1 cellular context compared by ENCODE assay signal in the genomic region with DNA sequence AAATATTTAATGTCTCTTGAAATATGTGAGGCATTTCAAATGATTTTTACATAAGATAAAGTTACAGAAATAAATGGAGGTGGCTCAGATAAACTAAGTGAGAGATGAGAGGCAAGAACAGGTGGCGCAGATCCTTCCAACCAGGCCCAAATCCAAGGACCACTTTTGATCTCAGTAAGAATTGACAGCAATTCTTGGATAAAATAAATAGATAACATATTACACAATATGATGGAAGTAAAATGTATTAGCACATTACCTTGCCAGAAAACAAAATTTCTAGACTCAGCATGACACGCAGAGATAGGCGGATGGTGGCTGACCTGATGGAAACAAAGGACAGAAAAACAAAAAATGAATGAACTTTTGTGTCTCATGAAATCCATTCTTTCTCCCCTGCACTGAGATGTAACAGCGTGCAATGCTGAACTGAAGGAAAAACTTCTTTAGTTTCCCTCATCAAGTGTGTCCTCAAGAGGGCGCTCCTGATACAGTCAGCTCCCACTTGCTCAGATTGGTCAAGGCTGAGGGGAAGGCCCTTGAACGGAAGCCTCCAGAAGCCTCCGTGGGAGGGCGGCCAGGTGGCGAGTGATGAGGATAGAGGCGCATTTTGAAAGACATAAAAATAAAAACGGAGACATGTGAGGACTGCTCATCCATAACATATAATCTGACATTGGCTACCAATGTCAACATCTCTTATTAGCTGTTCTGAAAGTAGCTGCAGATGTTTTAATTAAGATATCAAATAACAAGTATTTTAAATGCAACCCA.
TF ChIP-seq lines count a peak whose summit lies in the region.

No MANE protein-coding gene starts in this region.

TF ChIP-seq in HepG2, 621 proteins besides CTCF, POLR2A, EP300 and RAD21 (continued from another document):
- TF ChIP-seq, protein P1, sequence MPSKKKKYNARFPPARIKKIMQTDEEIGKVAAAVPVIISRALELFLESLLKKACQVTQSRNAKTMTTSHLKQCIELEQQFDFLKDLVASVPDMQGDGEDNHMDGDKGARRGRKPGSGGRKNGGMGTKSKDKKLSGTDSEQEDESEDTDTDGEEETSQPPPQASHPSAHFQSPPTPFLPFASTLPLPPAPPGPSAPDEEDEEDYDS (CRISPR knock-in tag; IDR thresholded peaks at IDR 0.05): 0 out of 2 replicates have a peak, but pooled peaks have one; percentile 18
- TF ChIP-seq NFYC (CRISPR knock-in tag; IDR thresholded peaks at IDR 0.05) (peak; percentile 32), MXI1 (IDR thresholded peaks at IDR 0.05; ENCODE audit: borderline replicate concordance, low read depth, low read length) (0 out of 3 replicates have a peak, but pooled peaks have one; percentile 23), HHEX (CRISPR knock-in tag; IDR thresholded peaks at IDR 0.05) (no peak), HOXA3 (CRISPR knock-in tag; IDR thresholded peaks at IDR 0.05) (peak; percentile 28; the same call in 1 of the 2 replicates), ETV6 (CRISPR knock-in tag; conservative IDR thresholded peaks at IDR 0.05) (no peak), KLF15 (CRISPR knock-in tag; IDR thresholded peaks at IDR 0.05; ENCODE audit: borderline replicate concordance) (no peak), MIER3 (CRISPR knock-in tag; IDR thresholded peaks at IDR 0.05; ENCODE audit: borderline replicate concordance) (peak; percentile 62; the same call in 1 of the 2 replicates), CEBPB (IDR thresholded peaks at IDR 0.05; ENCODE audit: borderline replicate concordance, low read depth, low read length) (0 out of 2 replicates have a peak, but pooled peaks have one; percentile 35), PCBP2 (optimal IDR thresholded peaks at IDR 0.05; ENCODE audit: low read depth, low read length, poor library complexity, severe bottlenecking) (no peak), MEF2D (CRISPR knock-in tag; IDR thresholded peaks at IDR 0.05) (0 out of 2 replicates have a peak, but pooled peaks have one; percentile 20), YEATS2 (CRISPR knock-in tag; IDR thresholded peaks at IDR 0.05; ENCODE audit: borderline replicate concordance) (peak; percentile 35; the same call in 1 of the 2 replicates), CEBPG (CRISPR knock-in tag; IDR thresholded peaks at IDR 0.05) (peak; percentile 45; the same call in 1 of the 2 replicates), SMARCE1 (IDR thresholded peaks at IDR 0.05; ENCODE audit: borderline replicate concordance) (no peak), BORCS8-MEF2B (CRISPR knock-in tag; IDR thresholded peaks at IDR 0.05) (0 out of 2 replicates have a peak, but pooled peaks have one; percentile 34)
- TF ChIP-seq, protein P2, sequence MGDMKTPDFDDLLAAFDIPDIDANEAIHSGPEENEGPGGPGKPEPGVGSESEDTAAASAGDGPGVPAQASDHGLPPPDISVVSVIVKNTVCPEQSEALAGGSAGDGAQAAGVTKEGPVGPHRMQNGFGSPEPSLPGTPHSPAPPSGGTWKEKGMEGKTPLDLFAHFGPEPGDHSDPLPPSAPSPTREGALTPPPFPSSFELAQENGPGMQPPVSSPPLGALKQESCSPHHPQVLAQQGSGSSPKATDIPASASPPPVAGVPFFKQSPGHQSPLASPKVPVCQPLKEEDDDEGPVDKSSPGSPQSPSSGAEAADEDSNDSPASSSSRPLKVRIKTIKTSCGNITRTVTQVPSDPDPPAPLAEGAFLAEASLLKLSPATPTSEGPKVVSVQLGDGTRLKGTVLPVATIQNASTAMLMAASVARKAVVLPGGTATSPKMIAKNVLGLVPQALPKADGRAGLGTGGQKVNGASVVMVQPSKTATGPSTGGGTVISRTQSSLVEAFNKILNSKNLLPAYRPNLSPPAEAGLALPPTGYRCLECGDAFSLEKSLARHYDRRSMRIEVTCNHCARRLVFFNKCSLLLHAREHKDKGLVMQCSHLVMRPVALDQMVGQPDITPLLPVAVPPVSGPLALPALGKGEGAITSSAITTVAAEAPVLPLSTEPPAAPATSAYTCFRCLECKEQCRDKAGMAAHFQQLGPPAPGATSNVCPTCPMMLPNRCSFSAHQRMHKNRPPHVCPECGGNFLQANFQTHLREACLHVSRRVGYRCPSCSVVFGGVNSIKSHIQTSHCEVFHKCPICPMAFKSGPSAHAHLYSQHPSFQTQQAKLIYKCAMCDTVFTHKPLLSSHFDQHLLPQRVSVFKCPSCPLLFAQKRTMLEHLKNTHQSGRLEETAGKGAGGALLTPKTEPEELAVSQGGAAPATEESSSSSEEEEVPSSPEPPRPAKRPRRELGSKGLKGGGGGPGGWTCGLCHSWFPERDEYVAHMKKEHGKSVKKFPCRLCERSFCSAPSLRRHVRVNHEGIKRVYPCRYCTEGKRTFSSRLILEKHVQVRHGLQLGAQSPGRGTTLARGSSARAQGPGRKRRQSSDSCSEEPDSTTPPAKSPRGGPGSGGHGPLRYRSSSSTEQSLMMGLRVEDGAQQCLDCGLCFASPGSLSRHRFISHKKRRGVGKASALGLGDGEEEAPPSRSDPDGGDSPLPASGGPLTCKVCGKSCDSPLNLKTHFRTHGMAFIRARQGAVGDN (CRISPR knock-in tag; IDR thresholded peaks at IDR 0.05): peak; percentile 45; the same call in 1 of the 2 replicates
- TF ChIP-seq, protein P3, sequence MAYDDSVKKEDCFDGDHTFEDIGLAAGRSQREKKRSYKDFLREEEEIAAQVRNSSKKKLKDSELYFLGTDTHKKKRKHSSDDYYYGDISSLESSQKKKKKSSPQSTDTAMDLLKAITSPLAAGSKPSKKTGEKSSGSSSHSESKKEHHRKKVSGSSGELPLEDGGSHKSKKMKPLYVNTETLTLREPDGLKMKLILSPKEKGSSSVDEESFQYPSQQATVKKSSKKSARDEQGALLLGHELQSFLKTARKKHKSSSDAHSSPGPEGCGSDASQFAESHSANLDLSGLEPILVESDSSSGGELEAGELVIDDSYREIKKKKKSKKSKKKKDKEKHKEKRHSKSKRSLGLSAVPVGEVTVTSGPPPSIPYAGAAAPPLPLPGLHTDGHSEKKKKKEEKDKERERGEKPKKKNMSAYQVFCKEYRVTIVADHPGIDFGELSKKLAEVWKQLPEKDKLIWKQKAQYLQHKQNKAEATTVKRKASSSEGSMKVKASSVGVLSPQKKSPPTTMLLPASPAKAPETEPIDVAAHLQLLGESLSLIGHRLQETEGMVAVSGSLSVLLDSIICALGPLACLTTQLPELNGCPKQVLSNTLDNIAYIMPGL (CRISPR knock-in tag; IDR thresholded peaks at IDR 0.05; ENCODE audit: borderline replicate concordance in 1 of 2, low read depth in 1 of 2): peak in 1 of 2 experiments; percentile 57; a peak in 2 of 4 replicates
- TF ChIP-seq, protein P4, sequence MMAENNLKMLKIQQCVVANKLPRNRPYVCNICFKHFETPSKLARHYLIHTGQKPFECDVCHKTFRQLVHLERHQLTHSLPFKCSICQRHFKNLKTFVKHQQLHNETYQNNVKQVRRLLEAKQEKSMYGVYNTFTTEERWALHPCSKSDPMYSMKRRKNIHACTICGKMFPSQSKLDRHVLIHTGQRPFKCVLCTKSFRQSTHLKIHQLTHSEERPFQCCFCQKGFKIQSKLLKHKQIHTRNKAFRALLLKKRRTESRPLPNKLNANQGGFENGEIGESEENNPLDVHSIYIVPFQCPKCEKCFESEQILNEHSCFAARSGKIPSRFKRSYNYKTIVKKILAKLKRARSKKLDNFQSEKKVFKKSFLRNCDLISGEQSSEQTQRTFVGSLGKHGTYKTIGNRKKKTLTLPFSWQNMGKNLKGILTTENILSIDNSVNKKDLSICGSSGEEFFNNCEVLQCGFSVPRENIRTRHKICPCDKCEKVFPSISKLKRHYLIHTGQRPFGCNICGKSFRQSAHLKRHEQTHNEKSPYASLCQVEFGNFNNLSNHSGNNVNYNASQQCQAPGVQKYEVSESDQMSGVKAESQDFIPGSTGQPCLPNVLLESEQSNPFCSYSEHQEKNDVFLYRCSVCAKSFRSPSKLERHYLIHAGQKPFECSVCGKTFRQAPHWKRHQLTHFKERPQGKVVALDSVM (CRISPR knock-in tag; IDR thresholded peaks at IDR 0.05): peak; percentile 66; the same call in 1 of the 2 replicates
- TF ChIP-seq, protein P5, sequence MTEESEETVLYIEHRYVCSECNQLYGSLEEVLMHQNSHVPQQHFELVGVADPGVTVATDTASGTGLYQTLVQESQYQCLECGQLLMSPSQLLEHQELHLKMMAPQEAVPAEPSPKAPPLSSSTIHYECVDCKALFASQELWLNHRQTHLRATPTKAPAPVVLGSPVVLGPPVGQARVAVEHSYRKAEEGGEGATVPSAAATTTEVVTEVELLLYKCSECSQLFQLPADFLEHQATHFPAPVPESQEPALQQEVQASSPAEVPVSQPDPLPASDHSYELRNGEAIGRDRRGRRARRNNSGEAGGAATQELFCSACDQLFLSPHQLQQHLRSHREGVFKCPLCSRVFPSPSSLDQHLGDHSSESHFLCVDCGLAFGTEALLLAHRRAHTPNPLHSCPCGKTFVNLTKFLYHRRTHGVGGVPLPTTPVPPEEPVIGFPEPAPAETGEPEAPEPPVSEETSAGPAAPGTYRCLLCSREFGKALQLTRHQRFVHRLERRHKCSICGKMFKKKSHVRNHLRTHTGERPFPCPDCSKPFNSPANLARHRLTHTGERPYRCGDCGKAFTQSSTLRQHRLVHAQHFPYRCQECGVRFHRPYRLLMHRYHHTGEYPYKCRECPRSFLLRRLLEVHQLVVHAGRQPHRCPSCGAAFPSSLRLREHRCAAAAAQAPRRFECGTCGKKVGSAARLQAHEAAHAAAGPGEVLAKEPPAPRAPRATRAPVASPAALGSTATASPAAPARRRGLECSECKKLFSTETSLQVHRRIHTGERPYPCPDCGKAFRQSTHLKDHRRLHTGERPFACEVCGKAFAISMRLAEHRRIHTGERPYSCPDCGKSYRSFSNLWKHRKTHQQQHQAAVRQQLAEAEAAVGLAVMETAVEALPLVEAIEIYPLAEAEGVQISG (CRISPR knock-in tag; IDR thresholded peaks at IDR 0.05): peak; percentile 21; the same call in 1 of the 2 replicates
- TF ChIP-seq, protein P6, sequence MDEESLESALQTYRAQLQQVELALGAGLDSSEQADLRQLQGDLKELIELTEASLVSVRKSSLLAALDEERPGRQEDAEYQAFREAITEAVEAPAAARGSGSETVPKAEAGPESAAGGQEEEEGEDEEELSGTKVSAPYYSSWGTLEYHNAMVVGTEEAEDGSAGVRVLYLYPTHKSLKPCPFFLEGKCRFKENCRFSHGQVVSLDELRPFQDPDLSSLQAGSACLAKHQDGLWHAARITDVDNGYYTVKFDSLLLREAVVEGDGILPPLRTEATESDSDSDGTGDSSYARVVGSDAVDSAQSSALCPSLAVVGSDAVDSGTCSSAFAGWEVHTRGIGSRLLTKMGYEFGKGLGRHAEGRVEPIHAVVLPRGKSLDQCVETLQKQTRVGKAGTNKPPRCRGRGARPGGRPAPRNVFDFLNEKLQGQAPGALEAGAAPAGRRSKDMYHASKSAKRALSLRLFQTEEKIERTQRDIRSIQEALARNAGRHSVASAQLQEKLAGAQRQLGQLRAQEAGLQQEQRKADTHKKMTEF (CRISPR knock-in tag; IDR thresholded peaks at IDR 0.05): 0 out of 2 replicates have a peak, but pooled peaks have one; percentile 49
- TF ChIP-seq, protein P7, sequence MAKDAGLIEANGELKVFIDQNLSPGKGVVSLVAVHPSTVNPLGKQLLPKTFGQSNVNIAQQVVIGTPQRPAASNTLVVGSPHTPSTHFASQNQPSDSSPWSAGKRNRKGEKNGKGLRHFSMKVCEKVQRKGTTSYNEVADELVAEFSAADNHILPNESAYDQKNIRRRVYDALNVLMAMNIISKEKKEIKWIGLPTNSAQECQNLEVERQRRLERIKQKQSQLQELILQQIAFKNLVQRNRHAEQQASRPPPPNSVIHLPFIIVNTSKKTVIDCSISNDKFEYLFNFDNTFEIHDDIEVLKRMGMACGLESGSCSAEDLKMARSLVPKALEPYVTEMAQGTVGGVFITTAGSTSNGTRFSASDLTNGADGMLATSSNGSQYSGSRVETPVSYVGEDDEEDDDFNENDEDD (CRISPR knock-in tag; IDR thresholded peaks at IDR 0.05; ENCODE audit: borderline replicate concordance): 0 out of 2 replicates have a peak, but pooled peaks have one; percentile 27
- TF ChIP-seq, protein P8, sequence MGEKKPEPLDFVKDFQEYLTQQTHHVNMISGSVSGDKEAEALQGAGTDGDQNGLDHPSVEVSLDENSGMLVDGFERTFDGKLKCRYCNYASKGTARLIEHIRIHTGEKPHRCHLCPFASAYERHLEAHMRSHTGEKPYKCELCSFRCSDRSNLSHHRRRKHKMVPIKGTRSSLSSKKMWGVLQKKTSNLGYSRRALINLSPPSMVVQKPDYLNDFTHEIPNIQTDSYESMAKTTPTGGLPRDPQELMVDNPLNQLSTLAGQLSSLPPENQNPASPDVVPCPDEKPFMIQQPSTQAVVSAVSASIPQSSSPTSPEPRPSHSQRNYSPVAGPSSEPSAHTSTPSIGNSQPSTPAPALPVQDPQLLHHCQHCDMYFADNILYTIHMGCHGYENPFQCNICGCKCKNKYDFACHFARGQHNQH (CRISPR knock-in tag; IDR thresholded peaks at IDR 0.05): peak; percentile 53; the same call in 1 of the 2 replicates
